2 cellular contexts compared by ENCODE assay signal in the genomic region with DNA sequence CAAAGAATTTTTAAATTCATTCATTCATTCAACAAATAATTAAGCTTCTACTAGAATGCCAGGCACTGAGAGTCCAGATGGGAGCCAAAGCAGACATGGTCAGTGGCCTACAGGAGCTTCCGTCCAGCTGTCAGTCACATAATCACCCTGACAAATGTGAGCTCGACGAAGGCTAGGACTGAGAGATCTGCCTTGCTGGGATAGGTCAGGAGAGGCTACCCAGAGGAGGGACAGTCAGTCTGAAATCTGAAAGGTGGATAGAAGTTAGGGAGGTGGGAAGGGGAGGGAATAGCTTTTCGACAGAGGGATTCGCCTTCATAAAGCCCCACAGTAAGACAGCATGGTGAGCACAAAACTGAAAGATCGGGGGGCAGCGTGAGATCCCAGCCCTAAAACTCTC.
A peak's percentile ranks its signal among the peaks of the same experiment; 100 is the strongest.
TF ChIP-seq lines count a peak whose summit lies in the region.

No MANE protein-coding gene starts in this region.

TF ChIP-seq in HCT116, 20 proteins besides CTCF, POLR2A, EP300 and RAD21:
- TF ChIP-seq ELF1 (IDR thresholded peaks at IDR 0.05; ENCODE audit: borderline replicate concordance, low read depth) (no peak), EGR1 (IDR thresholded peaks at IDR 0.05; ENCODE audit: low read depth) (no peak), SRF (IDR thresholded peaks at IDR 0.05; ENCODE audit: low read depth) (no peak), SP1 (IDR thresholded peaks at IDR 0.05; ENCODE audit: low read depth) (no peak), JUND (IDR thresholded peaks at IDR 0.05) (no peak), FOSL1 (IDR thresholded peaks at IDR 0.05; ENCODE audit: low read depth) (no peak), CBX3 (IDR thresholded peaks at IDR 0.05; ENCODE audit: low read depth) (no peak), SIN3A (IDR thresholded peaks at IDR 0.05; ENCODE audit: low read depth) (no peak), ZNF274 (IDR thresholded peaks at IDR 0.05; ENCODE audit: low read depth, low read length) (no peak), ZFX (IDR thresholded peaks at IDR 0.05) (no peak), REST (IDR thresholded peaks at IDR 0.05; ENCODE audit: low read depth) (no peak)
- TF ChIP-seq, protein P1, sequence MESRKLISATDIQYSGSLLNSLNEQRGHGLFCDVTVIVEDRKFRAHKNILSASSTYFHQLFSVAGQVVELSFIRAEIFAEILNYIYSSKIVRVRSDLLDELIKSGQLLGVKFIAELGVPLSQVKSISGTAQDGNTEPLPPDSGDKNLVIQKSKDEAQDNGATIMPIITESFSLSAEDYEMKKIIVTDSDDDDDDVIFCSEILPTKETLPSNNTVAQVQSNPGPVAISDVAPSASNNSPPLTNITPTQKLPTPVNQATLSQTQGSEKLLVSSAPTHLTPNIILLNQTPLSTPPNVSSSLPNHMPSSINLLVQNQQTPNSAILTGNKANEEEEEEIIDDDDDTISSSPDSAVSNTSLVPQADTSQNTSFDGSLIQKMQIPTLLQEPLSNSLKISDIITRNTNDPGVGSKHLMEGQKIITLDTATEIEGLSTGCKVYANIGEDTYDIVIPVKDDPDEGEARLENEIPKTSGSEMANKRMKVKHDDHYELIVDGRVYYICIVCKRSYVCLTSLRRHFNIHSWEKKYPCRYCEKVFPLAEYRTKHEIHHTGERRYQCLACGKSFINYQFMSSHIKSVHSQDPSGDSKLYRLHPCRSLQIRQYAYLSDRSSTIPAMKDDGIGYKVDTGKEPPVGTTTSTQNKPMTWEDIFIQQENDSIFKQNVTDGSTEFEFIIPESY (IDR thresholded peaks at IDR 0.05; ENCODE audit: extremely low read depth, insufficient replicate concordance, low read length), result no peak
- TF ChIP-seq, protein P2, sequence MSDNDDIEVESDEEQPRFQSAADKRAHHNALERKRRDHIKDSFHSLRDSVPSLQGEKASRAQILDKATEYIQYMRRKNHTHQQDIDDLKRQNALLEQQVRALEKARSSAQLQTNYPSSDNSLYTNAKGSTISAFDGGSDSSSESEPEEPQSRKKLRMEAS (IDR thresholded peaks at IDR 0.05), result no peak
- TF ChIP-seq, protein P3, sequence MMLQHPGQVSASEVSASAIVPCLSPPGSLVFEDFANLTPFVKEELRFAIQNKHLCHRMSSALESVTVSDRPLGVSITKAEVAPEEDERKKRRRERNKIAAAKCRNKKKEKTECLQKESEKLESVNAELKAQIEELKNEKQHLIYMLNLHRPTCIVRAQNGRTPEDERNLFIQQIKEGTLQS (IDR thresholded peaks at IDR 0.05), result no peak

TF ChIP-seq in K562, 482 proteins besides CTCF, POLR2A, EP300 and RAD21:
- TF ChIP-seq ZNF12 (CRISPR knock-in tag; IDR thresholded peaks at IDR 0.05) (no peak), XRCC5 (IDR thresholded peaks at IDR 0.05; ENCODE audit: low read depth, low read length) (0 out of 2 replicates have a peak, but pooled peaks have one; percentile 29), ZNF3 (CRISPR knock-in tag; IDR thresholded peaks at IDR 0.05) (no peak)
- TF ChIP-seq, protein P4, sequence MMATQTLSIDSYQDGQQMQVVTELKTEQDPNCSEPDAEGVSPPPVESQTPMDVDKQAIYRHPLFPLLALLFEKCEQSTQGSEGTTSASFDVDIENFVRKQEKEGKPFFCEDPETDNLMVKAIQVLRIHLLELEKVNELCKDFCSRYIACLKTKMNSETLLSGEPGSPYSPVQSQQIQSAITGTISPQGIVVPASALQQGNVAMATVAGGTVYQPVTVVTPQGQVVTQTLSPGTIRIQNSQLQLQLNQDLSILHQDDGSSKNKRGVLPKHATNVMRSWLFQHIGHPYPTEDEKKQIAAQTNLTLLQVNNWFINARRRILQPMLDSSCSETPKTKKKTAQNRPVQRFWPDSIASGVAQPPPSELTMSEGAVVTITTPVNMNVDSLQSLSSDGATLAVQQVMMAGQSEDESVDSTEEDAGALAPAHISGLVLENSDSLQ (IDR thresholded peaks at IDR 0.05), result peak; percentile 85
- TF ChIP-seq, protein P5, sequence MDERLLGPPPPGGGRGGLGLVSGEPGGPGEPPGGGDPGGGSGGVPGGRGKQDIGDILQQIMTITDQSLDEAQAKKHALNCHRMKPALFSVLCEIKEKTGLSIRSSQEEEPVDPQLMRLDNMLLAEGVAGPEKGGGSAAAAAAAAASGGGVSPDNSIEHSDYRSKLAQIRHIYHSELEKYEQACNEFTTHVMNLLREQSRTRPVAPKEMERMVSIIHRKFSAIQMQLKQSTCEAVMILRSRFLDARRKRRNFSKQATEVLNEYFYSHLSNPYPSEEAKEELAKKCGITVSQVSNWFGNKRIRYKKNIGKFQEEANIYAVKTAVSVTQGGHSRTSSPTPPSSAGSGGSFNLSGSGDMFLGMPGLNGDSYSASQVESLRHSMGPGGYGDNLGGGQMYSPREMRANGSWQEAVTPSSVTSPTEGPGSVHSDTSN (CRISPR knock-in tag; IDR thresholded peaks at IDR 0.05; ENCODE audit: low read depth), result no peak
- TF ChIP-seq, protein P5 (tag; conservative IDR thresholded peaks at IDR 0.05; ENCODE audit: low read depth), result 0 out of 2 replicates have a peak, but pooled peaks have one; percentile 24
TF ChIP-seq in K562: peak in this region for 3.
